In the genomic region with DNA sequence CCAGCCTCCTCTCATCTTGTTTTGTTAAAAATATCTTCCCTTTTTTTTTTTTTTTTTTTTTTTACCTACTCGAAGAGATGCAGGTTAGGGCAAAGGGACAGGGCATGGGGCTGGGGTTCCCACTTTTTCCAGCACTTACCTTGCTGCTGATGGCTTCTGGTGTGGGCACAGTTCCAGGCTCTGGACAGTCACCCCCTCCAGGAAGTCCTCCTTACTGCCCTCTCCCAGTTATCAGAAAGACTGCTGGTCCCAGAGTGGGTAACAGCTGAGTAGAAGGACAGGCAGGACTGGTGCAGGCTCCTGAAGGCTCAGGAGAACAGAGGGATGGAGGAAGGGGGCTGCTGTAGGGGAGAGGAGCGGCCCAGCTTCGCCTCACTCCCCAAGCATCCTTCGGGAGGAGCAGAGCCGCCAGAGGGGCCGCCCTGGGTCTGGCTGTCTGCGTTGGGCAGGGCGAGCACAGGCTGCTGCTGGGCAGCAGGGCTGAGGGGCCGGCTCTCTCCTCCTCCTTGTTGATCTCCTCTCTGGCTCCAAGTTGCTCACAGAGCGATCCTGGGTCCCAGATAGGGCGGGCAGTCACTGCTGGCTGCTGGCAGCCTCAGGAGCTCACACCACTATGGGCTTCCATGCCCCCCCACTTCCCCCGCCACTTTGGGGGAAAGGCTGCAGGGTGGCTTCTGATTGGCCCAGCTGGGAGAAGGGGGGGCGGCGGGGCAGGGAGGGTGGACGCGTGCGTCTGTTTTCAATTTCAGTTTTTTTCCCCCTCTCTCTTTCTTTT, we compare ENCODE assay signal across 8 cellular contexts. TPM values are rescaled to one million over a fixed set of nuclear protein-coding genes. Genes with fewer than 3 reads are reported as not detected.
A peak's percentile ranks its signal among the peaks of the same experiment; 100 is the strongest.
DNase-seq lines count a peak whose midpoint lies in the region; ATAC-seq and TF ChIP-seq lines count a peak whose summit lies in the region.

A gene (minus strand): TSS at position 588 of the 775 bp plus-strand sequence. CDS start 18,798 bp downstream, outside the sequence.

- ATAC-seq in HG02588 (IDR thresholded peaks at IDR 0.05; ENCODE audit: unreplicated experiment) (peak; percentile 55), WTC11 (peak; percentile 69), right lobe of liver (peak; percentile 39 to 49 (median 42)), GM21526 (IDR thresholded peaks at IDR 0.05; ENCODE audit: low FRiP score, unreplicated experiment) (no peak)

- peak; percentile 40 for TF ChIP-seq POLR2A in right lobe of liver (IDR thresholded peaks at IDR 0.05)

- H3K9me3 ChIP-seq in right lobe of liver: no peaks in the 10 kb centered on the region

- peak within 1 kb of the TSS; percentile 29 to 31 (median 29) for H3K27ac ChIP-seq in right lobe of liver

- peak within 1 kb of the TSS; percentile 17 to 28 (median 24) for H3K4me3 ChIP-seq in right lobe of liver

- no peak for TF ChIP-seq CTCF in WTC11 (IDR thresholded peaks at IDR 0.05)
- no peak for TF ChIP-seq CTCF in right lobe of liver (IDR thresholded peaks at IDR 0.05)

- no peaks in the 10 kb centered on the region for H3K36me3 Mint-ChIP-seq in WTC11

- H3K27me3 ChIP-seq in right lobe of liver: no peaks in the 10 kb centered on the region

- no peaks in the 10 kb centered on the region for H3K36me3 ChIP-seq in right lobe of liver

- WGBS in right lobe of liver (ENCODE audit: insufficient coverage, low coverage, low lambda C conversion rate, missing lambda C conversion rate): 20% methylated on average over 6 of the region's 17 CpGs

- DNase-seq in EL (peak; percentile 92), WTC11 (ENCODE audit: low spot score) (peak; percentile 67), dedifferentiated amniotic fluid mesenchymal stem cell (ENCODE audit: extremely low spot score) (peak; percentile 84), right lobe of liver (no peak), COLO668 (lab: John Stamatoyannopoulos, UW; ENCODE audit: unreplicated experiment) (no peak)
- DNase-seq in stimulated activated CD8-positive, alpha-beta memory T cell treated with anti-CD3 and anti-CD28 coated beads, Interleukin-15, amount 100 ng/mL, for 1 hour (ENCODE audit: low read depth): peak; percentile 24

- intact Hi-C loops in right lobe of liver (cut with DNase I): no loop called here

- POLR2A ChIA-PET in WTC11 (lab: Charles Lee): interaction anchor here (0.7 kb wide), 1 partner anchor 19 kb away, joined by 5 read pairs; no protein-coding TSS in a partner anchor

- peak within 1 kb of the TSS; percentile 67 for H3K4me3 Mint-ChIP-seq in WTC11

- peaks cover 7% of the 10 kb centered on the region for H3K27me3 Mint-ChIP-seq in WTC11 (ENCODE audit: low read depth)

- no peaks in the 10 kb centered on the region for H3K4me1 ChIP-seq in right lobe of liver

- CTCF ChIA-PET in WTC11 (lab: Charles Lee): interaction anchor here (0.6 to 2.3 kb wide), 12 partner anchors 10 to 195 kb away, joined by 3 to 8 read pairs (median 5); no protein-coding TSS in a partner anchor

- no peaks in the 10 kb centered on the region for H3K9me3 Mint-ChIP-seq in WTC11

- H3K4me1 Mint-ChIP-seq in WTC11: peaks cover 26% of the 10 kb centered on the region

- peak within 1 kb of the TSS; percentile 54; the same call in 1 of the 2 replicates for H3K27ac Mint-ChIP-seq in WTC11

TF ChIP-seq in WTC11, 78 proteins besides CTCF, POLR2A, EP300 and RAD21:
- TF ChIP-seq GRHL2 (CRISPR knock-in tag; IDR thresholded peaks at IDR 0.05; ENCODE audit: insufficient replicate concordance, severe bottlenecking): no peak
- TF ChIP-seq, protein P1, sequence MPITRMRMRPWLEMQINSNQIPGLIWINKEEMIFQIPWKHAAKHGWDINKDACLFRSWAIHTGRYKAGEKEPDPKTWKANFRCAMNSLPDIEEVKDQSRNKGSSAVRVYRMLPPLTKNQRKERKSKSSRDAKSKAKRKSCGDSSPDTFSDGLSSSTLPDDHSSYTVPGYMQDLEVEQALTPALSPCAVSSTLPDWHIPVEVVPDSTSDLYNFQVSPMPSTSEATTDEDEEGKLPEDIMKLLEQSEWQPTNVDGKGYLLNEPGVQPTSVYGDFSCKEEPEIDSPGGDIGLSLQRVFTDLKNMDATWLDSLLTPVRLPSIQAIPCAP (CRISPR knock-in tag; IDR thresholded peaks at IDR 0.05): no peak
- TF ChIP-seq, protein P2, sequence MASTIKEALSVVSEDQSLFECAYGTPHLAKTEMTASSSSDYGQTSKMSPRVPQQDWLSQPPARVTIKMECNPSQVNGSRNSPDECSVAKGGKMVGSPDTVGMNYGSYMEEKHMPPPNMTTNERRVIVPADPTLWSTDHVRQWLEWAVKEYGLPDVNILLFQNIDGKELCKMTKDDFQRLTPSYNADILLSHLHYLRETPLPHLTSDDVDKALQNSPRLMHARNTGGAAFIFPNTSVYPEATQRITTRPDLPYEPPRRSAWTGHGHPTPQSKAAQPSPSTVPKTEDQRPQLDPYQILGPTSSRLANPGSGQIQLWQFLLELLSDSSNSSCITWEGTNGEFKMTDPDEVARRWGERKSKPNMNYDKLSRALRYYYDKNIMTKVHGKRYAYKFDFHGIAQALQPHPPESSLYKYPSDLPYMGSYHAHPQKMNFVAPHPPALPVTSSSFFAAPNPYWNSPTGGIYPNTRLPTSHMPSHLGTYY (CRISPR knock-in tag; IDR thresholded peaks at IDR 0.05): no peak
- TF ChIP-seq, protein P3, sequence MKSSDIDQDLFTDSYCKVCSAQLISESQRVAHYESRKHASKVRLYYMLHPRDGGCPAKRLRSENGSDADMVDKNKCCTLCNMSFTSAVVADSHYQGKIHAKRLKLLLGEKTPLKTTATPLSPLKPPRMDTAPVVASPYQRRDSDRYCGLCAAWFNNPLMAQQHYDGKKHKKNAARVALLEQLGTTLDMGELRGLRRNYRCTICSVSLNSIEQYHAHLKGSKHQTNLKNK (CRISPR knock-in tag; IDR thresholded peaks at IDR 0.05): no peak
- TF ChIP-seq, protein P4, sequence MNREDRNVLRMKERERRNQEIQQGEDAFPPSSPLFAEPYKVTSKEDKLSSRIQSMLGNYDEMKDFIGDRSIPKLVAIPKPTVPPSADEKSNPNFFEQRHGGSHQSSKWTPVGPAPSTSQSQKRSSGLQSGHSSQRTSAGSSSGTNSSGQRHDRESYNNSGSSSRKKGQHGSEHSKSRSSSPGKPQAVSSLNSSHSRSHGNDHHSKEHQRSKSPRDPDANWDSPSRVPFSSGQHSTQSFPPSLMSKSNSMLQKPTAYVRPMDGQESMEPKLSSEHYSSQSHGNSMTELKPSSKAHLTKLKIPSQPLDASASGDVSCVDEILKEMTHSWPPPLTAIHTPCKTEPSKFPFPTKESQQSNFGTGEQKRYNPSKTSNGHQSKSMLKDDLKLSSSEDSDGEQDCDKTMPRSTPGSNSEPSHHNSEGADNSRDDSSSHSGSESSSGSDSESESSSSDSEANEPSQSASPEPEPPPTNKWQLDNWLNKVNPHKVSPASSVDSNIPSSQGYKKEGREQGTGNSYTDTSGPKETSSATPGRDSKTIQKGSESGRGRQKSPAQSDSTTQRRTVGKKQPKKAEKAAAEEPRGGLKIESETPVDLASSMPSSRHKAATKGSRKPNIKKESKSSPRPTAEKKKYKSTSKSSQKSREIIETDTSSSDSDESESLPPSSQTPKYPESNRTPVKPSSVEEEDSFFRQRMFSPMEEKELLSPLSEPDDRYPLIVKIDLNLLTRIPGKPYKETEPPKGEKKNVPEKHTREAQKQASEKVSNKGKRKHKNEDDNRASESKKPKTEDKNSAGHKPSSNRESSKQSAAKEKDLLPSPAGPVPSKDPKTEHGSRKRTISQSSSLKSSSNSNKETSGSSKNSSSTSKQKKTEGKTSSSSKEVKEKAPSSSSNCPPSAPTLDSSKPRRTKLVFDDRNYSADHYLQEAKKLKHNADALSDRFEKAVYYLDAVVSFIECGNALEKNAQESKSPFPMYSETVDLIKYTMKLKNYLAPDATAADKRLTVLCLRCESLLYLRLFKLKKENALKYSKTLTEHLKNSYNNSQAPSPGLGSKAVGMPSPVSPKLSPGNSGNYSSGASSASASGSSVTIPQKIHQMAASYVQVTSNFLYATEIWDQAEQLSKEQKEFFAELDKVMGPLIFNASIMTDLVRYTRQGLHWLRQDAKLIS (CRISPR knock-in tag; IDR thresholded peaks at IDR 0.05; ENCODE audit: borderline replicate concordance): no peak
- no peak for TF ChIP-seq NFATC4 (CRISPR knock-in tag; IDR thresholded peaks at IDR 0.05)
- TF ChIP-seq ATF1 (CRISPR knock-in tag; IDR thresholded peaks at IDR 0.05): no peak
- no peak for TF ChIP-seq KAT7 (CRISPR knock-in tag; IDR thresholded peaks at IDR 0.05; ENCODE audit: borderline replicate concordance)

RNA-seq across cellular contexts. Expression of the gene that starts here (rescaled TPM):
- total RNA-seq in WTC11 (2021) (5.0 to 7.9 TPM (median 5.1 TPM) in 3 replicates), right lobe of liver (10 to 100 TPM in 2 of 6 experiments, 1 to 10 TPM in 4; 6.8 to 19.5 (median 9.4) TPM)

Comparison
In these comparisons a context has a peak if more than half of its experiments do, and no peak if none do; other contexts are left out.
1. DNase-seq: peak in EL (single experiment), WTC11 (single experiment), dedifferentiated amniotic fluid mesenchymal stem cell (single experiment) and stimulated activated CD8-positive, alpha-beta memory T cell treated with anti-CD3 and anti-CD28 coated beads, Interleukin-15, amount 100 ng/mL, for 1 hour (single experiment); none in right lobe of liver (0 of 3) and COLO668 (single experiment).